ENCODE assay signal across 15 cellular contexts in genomic region chr12:80939231-80939950, GRCh38. TPM values are rescaled to one million over a fixed set of nuclear protein-coding genes. Genes with fewer than 3 reads are reported as not detected.
DNase-seq lines count a peak whose midpoint lies in the region; ATAC-seq and TF ChIP-seq lines count a peak whose summit lies in the region.
"Had no signal": no experiment of that assay in that cellular context is flagged by ENCODE, and none has a peak within 500 bp of the region (broad histone marks: within the 10 kb centered on the region; RNA-seq: fewer than 3 reads in every experiment).

No MANE protein-coding gene starts in this region.

- TF ChIP-seq CTCF in NB4 (IDR thresholded peaks at IDR 0.05; ENCODE audit: low read depth, low read length) (no peak), choroid plexus epithelial cell (conservative IDR thresholded peaks at IDR 0.05; ENCODE audit: low read depth, low read length) (no peak)

- peak overlapping the region; percentile 83 for H3K4me3 ChIP-seq in NB4 (ENCODE audit: low read depth, low read length)
- H3K4me3 ChIP-seq in choroid plexus epithelial cell (ENCODE audit: low read depth, low read length), result no peak overlapping the region
- no peak overlapping the region for H3K4me3 ChIP-seq in skeletal muscle cell (ENCODE audit: low read depth, low read length)
- H3K4me3 ChIP-seq: cardiac muscle cell, GM23248, testis had no signal

- DNase-seq in NB4 (ENCODE audit: low read depth), result peak; percentile 95
- peak; percentile 67 for DNase-seq in choroid plexus epithelial cell (ENCODE audit: low read depth)
- peak; percentile 15 for DNase-seq in skeletal muscle cell (ENCODE audit: low read depth)
- DNase-seq in activated CD4-positive, alpha-beta T cell treated with anti-CD3 and anti-CD28 coated beads, Interleukin-2, amount 50 U/mL, for 1 hour, result no peak
- no peak for DNase-seq in cerebellum (ENCODE audit: low spot score)
- DNase-seq: activated effector memory CD4-positive, alpha-beta T cell treated with Interleukin-2 at 50 U/mL for 16 hours; erythroblast; GM23248; NCI-H1436; right cardiac atrium; testis had no signal

- peak; percentile 24 for ATAC-seq in GM18909 (IDR thresholded peaks at IDR 0.05; ENCODE audit: poor library complexity, unreplicated experiment)
- no peak for ATAC-seq in GM18858 (IDR thresholded peaks at IDR 0.05; ENCODE audit: unreplicated experiment)
- ATAC-seq: right cardiac atrium had no signal

- no peak for TF ChIP-seq POLR2A in NB4 (IDR thresholded peaks at IDR 0.05; ENCODE audit: extremely low read depth, insufficient read length)

RNA-seq across cellular contexts. Expression of gene LIN7A, which starts 1.7 kb away (rescaled TPM):
- 32.6 TPM for total RNA-seq in cerebellum
- total RNA-seq: HT-29 had no signal

Comparison
In these comparisons a context has a peak if more than half of its experiments do, and no peak if none do; other contexts are left out.
1. DNase-seq: peak in NB4 (single experiment), choroid plexus epithelial cell (single experiment) and skeletal muscle cell (single experiment); none in activated CD4-positive, alpha-beta T cell treated with anti-CD3 and anti-CD28 coated beads, Interleukin-2, amount 50 U/mL, for 1 hour (single experiment) and cerebellum (single experiment).